ENCODE assay signal across 1 cellular context in genomic region chr2:24077535-24077877, GRCh38.
TF ChIP-seq lines count a peak whose summit lies in the region.

No MANE protein-coding gene starts in this region.

TF ChIP-seq in K562, 482 proteins besides CTCF, POLR2A, EP300 and RAD21:
- TF ChIP-seq MAX (CRISPR knock-in tag; IDR thresholded peaks at IDR 0.05) (peak; percentile 30), ZBTB1 (CRISPR knock-in tag; IDR thresholded peaks at IDR 0.05; ENCODE audit: borderline replicate concordance, low read depth) (no peak), USF1 (CRISPR knock-in tag; IDR thresholded peaks at IDR 0.05) (no peak; the same call in 1 of the 2 replicates), CHD1 (IDR thresholded peaks at IDR 0.05; ENCODE audit: low read length) (peak; percentile 22), EHMT2 (IDR thresholded peaks at IDR 0.05) (no peak), CBFA2T3 (IDR thresholded peaks at IDR 0.05) (no peak), ZNF707 (CRISPR knock-in tag; conservative IDR thresholded peaks at IDR 0.05) (no peak), JUNB (CRISPR knock-in tag; conservative IDR thresholded peaks at IDR 0.05) (no peak), RBM25 (IDR thresholded peaks at IDR 0.05; ENCODE audit: low read depth, low read length, severe bottlenecking) (no peak), ZNF143 (CRISPR knock-in tag; IDR thresholded peaks at IDR 0.05) (no peak), FOXP1 (CRISPR knock-in tag; IDR thresholded peaks at IDR 0.05) (peak; percentile 52; the same call in 1 of the 2 replicates), SMC3 (conservative IDR thresholded peaks at IDR 0.05; ENCODE audit: insufficient read depth, low read depth, low read length) (no peak), YBX1 (IDR thresholded peaks at IDR 0.05) (no peak), ZNF668 (CRISPR knock-in tag; IDR thresholded peaks at IDR 0.05) (no peak), ZNF224 (CRISPR knock-in tag; IDR thresholded peaks at IDR 0.05) (no peak), SAFB2 (IDR thresholded peaks at IDR 0.05; ENCODE audit: borderline replicate concordance, low read depth, low read length, severe bottlenecking) (no peak), HNRNPLL (IDR thresholded peaks at IDR 0.05; ENCODE audit: low read depth, low read length, poor library complexity, severe bottlenecking) (no peak), EP400 (IDR thresholded peaks at IDR 0.05) (no peak), ZNF436 (CRISPR knock-in tag; IDR thresholded peaks at IDR 0.05) (no peak)
